Comparison of ENCODE assay signal across 1 cellular context in genomic region chr1:181104790-181105133, GRCh38.
TF ChIP-seq lines count a peak whose summit lies in the region.

No MANE protein-coding gene starts in this region.

TF ChIP-seq in K562, 482 proteins besides CTCF, POLR2A, EP300 and RAD21 (continued from another document and continues in another):
- no peak for TF ChIP-seq ZNF609 (CRISPR knock-in tag; IDR thresholded peaks at IDR 0.05; ENCODE audit: borderline replicate concordance)
- TF ChIP-seq ETS2 (tag; IDR thresholded peaks at IDR 0.05; ENCODE audit: borderline replicate concordance, poor library complexity, severe bottlenecking) = no peak
- TF ChIP-seq ATF1 (CRISPR knock-in tag; IDR thresholded peaks at IDR 0.05) = no peak
- peak; percentile 38 for TF ChIP-seq ATF1 (tag; IDR thresholded peaks at IDR 0.05)
- no peak for TF ChIP-seq MBD1 (CRISPR knock-in tag; IDR thresholded peaks at IDR 0.05)
- no peak for TF ChIP-seq ZNF395 (CRISPR knock-in tag; IDR thresholded peaks at IDR 0.05)
- TF ChIP-seq SMAD1 (IDR thresholded peaks at IDR 0.05; ENCODE audit: low read depth, low read length, partially characterized antibody) = peak; percentile 6
- TF ChIP-seq MCM5 (IDR thresholded peaks at IDR 0.05; ENCODE audit: low read depth) = no peak
- no peak for TF ChIP-seq NCOR1 (IDR thresholded peaks at IDR 0.05)
- peak; percentile 67 for TF ChIP-seq POLR2B (IDR thresholded peaks at IDR 0.05; ENCODE audit: low read depth, partially characterized antibody)
- TF ChIP-seq SMARCA5 (IDR thresholded peaks at IDR 0.05) = no peak
- 0 out of 2 replicates have a peak, but pooled peaks have one; percentile 74 for TF ChIP-seq MGA (IDR thresholded peaks at IDR 0.05)
- TF ChIP-seq HDAC1 (IDR thresholded peaks at IDR 0.05) = peak in 1 of 2 experiments; percentile 54; a peak in 1 of 4 replicates
- no peak for TF ChIP-seq ID3 (CRISPR knock-in tag; IDR thresholded peaks at IDR 0.05)
- TF ChIP-seq ID3 (tag; IDR thresholded peaks at IDR 0.05) = peak; percentile 87
- no peak for TF ChIP-seq ZBED1 (IDR thresholded peaks at IDR 0.05)
- no peak for TF ChIP-seq NRF1 (conservative IDR thresholded peaks at IDR 0.05 in 1 of 2, IDR thresholded peaks at IDR 0.05 in 1 of 2)
- 0 out of 2 replicates have a peak, but pooled peaks have one; percentile 11 for TF ChIP-seq HIVEP1 (CRISPR knock-in tag; IDR thresholded peaks at IDR 0.05)
- peak; percentile 48 for TF ChIP-seq GATA2 (CRISPR knock-in tag; IDR thresholded peaks at IDR 0.05)
- no peak for TF ChIP-seq SAP30 (IDR thresholded peaks at IDR 0.05; ENCODE audit: borderline replicate concordance, insufficient read depth, low read depth, low read length, poor library complexity, severe bottlenecking)
- no peak for TF ChIP-seq ZNF561 (CRISPR knock-in tag; conservative IDR thresholded peaks at IDR 0.05)
- no peak for TF ChIP-seq ZNF695 (CRISPR knock-in tag; IDR thresholded peaks at IDR 0.05)
- no peak for TF ChIP-seq MTA1 (IDR thresholded peaks at IDR 0.05; ENCODE audit: borderline replicate concordance)
- TF ChIP-seq RERE (CRISPR knock-in tag; IDR thresholded peaks at IDR 0.05; ENCODE audit: borderline replicate concordance) = no peak
- no peak for TF ChIP-seq HEY1 (CRISPR knock-in tag; IDR thresholded peaks at IDR 0.05; ENCODE audit: borderline replicate concordance)
- TF ChIP-seq NFYB (IDR thresholded peaks at IDR 0.05; ENCODE audit: extremely low read depth, insufficient read length) = no peak
- TF ChIP-seq NR0B1 (IDR thresholded peaks at IDR 0.05; ENCODE audit: partially characterized antibody) = no peak
